ENCODE assay signal across 1 cellular context in the genomic region with DNA sequence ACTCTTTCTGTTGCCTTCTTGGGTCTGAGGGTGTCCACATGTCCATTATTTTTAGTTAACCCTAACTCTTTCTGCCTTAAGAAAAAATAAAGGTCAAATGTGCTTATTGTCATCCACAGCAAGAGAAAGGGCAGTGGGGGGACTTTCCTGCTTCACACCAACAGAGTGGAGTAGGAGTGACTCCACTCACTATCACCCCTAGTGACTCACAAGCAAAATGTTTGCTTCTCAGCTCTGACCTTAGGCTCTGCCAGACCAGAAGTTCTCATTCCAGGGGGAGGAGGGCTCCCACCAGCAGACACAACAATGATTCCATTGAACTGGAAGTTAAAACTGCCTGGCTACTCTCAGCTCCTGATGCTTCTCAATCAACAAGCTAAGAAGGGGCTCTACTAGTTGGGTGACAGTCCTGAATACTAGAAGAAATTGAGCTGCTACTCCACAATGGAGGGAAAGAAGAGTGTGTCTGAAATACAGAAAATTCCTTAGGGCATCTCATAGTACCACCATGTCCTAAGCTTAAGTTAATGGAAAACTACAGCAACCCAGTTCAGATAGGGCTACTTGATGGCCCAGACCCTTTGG.
TF ChIP-seq lines count a peak whose summit lies in the region.

No MANE protein-coding gene starts in this region.

TF ChIP-seq in HepG2, 621 proteins besides CTCF, POLR2A, EP300 and RAD21 (continued from another document and continues in another):
- TF ChIP-seq, protein P1, sequence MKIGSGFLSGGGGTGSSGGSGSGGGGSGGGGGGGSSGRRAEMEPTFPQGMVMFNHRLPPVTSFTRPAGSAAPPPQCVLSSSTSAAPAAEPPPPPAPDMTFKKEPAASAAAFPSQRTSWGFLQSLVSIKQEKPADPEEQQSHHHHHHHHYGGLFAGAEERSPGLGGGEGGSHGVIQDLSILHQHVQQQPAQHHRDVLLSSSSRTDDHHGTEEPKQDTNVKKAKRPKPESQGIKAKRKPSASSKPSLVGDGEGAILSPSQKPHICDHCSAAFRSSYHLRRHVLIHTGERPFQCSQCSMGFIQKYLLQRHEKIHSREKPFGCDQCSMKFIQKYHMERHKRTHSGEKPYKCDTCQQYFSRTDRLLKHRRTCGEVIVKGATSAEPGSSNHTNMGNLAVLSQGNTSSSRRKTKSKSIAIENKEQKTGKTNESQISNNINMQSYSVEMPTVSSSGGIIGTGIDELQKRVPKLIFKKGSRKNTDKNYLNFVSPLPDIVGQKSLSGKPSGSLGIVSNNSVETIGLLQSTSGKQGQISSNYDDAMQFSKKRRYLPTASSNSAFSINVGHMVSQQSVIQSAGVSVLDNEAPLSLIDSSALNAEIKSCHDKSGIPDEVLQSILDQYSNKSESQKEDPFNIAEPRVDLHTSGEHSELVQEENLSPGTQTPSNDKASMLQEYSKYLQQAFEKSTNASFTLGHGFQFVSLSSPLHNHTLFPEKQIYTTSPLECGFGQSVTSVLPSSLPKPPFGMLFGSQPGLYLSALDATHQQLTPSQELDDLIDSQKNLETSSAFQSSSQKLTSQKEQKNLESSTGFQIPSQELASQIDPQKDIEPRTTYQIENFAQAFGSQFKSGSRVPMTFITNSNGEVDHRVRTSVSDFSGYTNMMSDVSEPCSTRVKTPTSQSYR (CRISPR knock-in tag; IDR thresholded peaks at IDR 0.05; ENCODE audit: borderline replicate concordance), result peak; percentile 70; the same call in 1 of the 2 replicates
- no peak for TF ChIP-seq MAFG (CRISPR knock-in tag; IDR thresholded peaks at IDR 0.05)
- TF ChIP-seq KDM4B (CRISPR knock-in tag; IDR thresholded peaks at IDR 0.05), result no peak
- TF ChIP-seq ZNF292 (CRISPR knock-in tag; IDR thresholded peaks at IDR 0.05; ENCODE audit: borderline replicate concordance, low read depth), result peak; percentile 60; the same call in 1 of the 2 replicates
- no peak for TF ChIP-seq ZNF446 (CRISPR knock-in tag; IDR thresholded peaks at IDR 0.05)
- TF ChIP-seq ZNF264 (CRISPR knock-in tag; IDR thresholded peaks at IDR 0.05), result no peak
- no peak for TF ChIP-seq CENPT (CRISPR knock-in tag; IDR thresholded peaks at IDR 0.05; ENCODE audit: low read depth)
- no peak for TF ChIP-seq MLLT10 (CRISPR knock-in tag; IDR thresholded peaks at IDR 0.05)
- TF ChIP-seq, protein P2, sequence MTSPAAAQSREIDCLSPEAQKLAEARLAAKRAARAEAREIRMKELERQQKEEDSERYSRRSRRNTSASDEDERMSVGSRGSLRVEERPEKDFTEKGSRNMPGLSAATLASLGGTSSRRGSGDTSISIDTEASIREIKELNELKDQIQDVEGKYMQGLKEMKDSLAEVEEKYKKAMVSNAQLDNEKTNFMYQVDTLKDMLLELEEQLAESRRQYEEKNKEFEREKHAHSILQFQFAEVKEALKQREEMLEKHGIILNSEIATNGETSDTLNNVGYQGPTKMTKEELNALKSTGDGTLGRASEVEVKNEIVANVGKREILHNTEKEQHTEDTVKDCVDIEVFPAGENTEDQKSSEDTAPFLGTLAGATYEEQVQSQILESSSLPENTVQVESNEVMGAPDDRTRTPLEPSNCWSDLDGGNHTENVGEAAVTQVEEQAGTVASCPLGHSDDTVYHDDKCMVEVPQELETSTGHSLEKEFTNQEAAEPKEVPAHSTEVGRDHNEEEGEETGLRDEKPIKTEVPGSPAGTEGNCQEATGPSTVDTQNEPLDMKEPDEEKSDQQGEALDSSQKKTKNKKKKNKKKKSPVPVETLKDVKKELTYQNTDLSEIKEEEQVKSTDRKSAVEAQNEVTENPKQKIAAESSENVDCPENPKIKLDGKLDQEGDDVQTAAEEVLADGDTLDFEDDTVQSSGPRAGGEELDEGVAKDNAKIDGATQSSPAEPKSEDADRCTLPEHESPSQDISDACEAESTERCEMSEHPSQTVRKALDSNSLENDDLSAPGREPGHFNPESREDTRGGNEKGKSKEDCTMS (CRISPR knock-in tag; conservative IDR thresholded peaks at IDR 0.05), result no peak
- TF ChIP-seq ZNF598 (CRISPR knock-in tag; IDR thresholded peaks at IDR 0.05; ENCODE audit: borderline replicate concordance), result no peak
- 0 out of 2 replicates have a peak, but pooled peaks have one; percentile 58 for TF ChIP-seq MEF2D (CRISPR knock-in tag; IDR thresholded peaks at IDR 0.05)
- TF ChIP-seq, protein P3, sequence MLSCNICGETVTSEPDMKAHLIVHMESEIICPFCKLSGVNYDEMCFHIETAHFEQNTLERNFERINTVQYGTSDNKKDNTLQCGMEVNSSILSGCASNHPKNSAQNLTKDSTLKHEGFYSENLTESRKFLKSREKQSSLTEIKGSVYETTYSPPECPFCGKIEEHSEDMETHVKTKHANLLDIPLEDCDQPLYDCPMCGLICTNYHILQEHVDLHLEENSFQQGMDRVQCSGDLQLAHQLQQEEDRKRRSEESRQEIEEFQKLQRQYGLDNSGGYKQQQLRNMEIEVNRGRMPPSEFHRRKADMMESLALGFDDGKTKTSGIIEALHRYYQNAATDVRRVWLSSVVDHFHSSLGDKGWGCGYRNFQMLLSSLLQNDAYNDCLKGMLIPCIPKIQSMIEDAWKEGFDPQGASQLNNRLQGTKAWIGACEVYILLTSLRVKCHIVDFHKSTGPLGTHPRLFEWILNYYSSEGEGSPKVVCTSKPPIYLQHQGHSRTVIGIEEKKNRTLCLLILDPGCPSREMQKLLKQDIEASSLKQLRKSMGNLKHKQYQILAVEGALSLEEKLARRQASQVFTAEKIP (CRISPR knock-in tag; IDR thresholded peaks at IDR 0.05; ENCODE audit: borderline replicate concordance), result no peak
- TF ChIP-seq ZNF747 (CRISPR knock-in tag; IDR thresholded peaks at IDR 0.05; ENCODE audit: borderline replicate concordance), result 0 out of 2 replicates have a peak, but pooled peaks have one; percentile 46
- TF ChIP-seq REXO4 (CRISPR knock-in tag; IDR thresholded peaks at IDR 0.05; ENCODE audit: borderline replicate concordance), result no peak
- peak; percentile 73 for TF ChIP-seq ELF3 (CRISPR knock-in tag; IDR thresholded peaks at IDR 0.05)
- TF ChIP-seq SRSF1 (optimal IDR thresholded peaks at IDR 0.05; ENCODE audit: low read depth, low read length), result no peak
- TF ChIP-seq, protein P4, sequence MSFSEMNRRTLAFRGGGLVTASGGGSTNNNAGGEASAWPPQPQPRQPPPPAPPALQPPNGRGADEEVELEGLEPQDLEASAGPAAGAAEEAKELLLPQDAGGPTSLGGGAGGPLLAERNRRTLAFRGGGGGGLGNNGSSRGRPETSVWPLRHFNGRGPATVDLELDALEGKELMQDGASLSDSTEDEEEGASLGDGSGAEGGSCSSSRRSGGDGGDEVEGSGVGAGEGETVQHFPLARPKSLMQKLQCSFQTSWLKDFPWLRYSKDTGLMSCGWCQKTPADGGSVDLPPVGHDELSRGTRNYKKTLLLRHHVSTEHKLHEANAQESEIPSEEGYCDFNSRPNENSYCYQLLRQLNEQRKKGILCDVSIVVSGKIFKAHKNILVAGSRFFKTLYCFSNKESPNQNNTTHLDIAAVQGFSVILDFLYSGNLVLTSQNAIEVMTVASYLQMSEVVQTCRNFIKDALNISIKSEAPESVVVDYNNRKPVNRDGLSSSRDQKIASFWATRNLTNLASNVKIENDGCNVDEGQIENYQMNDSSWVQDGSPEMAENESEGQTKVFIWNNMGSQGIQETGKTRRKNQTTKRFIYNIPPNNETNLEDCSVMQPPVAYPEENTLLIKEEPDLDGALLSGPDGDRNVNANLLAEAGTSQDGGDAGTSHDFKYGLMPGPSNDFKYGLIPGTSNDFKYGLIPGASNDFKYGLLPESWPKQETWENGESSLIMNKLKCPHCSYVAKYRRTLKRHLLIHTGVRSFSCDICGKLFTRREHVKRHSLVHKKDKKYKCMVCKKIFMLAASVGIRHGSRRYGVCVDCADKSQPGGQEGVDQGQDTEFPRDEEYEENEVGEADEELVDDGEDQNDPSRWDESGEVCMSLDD (CRISPR knock-in tag; IDR thresholded peaks at IDR 0.05; ENCODE audit: borderline replicate concordance), result no peak
- TF ChIP-seq ZNF329 (CRISPR knock-in tag; IDR thresholded peaks at IDR 0.05; ENCODE audit: low read depth), result no peak
- no peak for TF ChIP-seq SRF (IDR thresholded peaks at IDR 0.05; ENCODE audit: low read depth, low read length)
- TF ChIP-seq, protein P5, sequence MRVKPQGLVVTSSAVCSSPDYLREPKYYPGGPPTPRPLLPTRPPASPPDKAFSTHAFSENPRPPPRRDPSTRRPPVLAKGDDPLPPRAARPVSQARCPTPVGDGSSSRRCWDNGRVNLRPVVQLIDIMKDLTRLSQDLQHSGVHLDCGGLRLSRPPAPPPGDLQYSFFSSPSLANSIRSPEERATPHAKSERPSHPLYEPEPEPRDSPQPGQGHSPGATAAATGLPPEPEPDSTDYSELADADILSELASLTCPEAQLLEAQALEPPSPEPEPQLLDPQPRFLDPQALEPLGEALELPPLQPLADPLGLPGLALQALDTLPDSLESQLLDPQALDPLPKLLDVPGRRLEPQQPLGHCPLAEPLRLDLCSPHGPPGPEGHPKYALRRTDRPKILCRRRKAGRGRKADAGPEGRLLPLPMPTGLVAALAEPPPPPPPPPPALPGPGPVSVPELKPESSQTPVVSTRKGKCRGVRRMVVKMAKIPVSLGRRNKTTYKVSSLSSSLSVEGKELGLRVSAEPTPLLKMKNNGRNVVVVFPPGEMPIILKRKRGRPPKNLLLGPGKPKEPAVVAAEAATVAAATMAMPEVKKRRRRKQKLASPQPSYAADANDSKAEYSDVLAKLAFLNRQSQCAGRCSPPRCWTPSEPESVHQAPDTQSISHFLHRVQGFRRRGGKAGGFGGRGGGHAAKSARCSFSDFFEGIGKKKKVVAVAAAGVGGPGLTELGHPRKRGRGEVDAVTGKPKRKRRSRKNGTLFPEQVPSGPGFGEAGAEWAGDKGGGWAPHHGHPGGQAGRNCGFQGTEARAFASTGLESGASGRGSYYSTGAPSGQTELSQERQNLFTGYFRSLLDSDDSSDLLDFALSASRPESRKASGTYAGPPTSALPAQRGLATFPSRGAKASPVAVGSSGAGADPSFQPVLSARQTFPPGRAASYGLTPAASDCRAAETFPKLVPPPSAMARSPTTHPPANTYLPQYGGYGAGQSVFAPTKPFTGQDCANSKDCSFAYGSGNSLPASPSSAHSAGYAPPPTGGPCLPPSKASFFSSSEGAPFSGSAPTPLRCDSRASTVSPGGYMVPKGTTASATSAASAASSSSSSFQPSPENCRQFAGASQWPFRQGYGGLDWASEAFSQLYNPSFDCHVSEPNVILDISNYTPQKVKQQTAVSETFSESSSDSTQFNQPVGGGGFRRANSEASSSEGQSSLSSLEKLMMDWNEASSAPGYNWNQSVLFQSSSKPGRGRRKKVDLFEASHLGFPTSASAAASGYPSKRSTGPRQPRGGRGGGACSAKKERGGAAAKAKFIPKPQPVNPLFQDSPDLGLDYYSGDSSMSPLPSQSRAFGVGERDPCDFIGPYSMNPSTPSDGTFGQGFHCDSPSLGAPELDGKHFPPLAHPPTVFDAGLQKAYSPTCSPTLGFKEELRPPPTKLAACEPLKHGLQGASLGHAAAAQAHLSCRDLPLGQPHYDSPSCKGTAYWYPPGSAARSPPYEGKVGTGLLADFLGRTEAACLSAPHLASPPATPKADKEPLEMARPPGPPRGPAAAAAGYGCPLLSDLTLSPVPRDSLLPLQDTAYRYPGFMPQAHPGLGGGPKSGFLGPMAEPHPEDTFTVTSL (CRISPR knock-in tag; IDR thresholded peaks at IDR 0.05; ENCODE audit: borderline replicate concordance), result peak; percentile 42; the same call in 1 of the 2 replicates
- TF ChIP-seq, protein P6, sequence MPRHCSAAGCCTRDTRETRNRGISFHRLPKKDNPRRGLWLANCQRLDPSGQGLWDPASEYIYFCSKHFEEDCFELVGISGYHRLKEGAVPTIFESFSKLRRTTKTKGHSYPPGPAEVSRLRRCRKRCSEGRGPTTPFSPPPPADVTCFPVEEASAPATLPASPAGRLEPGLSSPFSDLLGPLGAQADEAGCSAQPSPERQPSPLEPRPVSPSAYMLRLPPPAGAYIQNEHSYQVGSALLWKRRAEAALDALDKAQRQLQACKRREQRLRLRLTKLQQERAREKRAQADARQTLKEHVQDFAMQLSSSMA (CRISPR knock-in tag; IDR thresholded peaks at IDR 0.05), result no peak
- TF ChIP-seq PITX1 (CRISPR knock-in tag; IDR thresholded peaks at IDR 0.05), result no peak
- no peak; the same call in 1 of the 2 replicates for TF ChIP-seq DPF2 (CRISPR knock-in tag; IDR thresholded peaks at IDR 0.05; ENCODE audit: borderline replicate concordance, low read depth)
- TF ChIP-seq, protein P7, sequence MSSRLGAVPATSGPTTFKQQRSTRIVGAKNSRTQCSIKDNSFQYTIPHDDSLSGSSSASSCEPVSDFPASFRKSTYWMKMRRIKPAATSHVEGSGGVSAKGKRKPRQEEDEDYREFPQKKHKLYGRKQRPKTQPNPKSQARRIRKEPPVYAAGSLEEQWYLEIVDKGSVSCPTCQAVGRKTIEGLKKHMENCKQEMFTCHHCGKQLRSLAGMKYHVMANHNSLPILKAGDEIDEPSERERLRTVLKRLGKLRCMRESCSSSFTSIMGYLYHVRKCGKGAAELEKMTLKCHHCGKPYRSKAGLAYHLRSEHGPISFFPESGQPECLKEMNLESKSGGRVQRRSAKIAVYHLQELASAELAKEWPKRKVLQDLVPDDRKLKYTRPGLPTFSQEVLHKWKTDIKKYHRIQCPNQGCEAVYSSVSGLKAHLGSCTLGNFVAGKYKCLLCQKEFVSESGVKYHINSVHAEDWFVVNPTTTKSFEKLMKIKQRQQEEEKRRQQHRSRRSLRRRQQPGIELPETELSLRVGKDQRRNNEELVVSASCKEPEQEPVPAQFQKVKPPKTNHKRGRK (CRISPR knock-in tag; IDR thresholded peaks at IDR 0.05), result no peak
- TF ChIP-seq SP4 (CRISPR knock-in tag; IDR thresholded peaks at IDR 0.05), result no peak
- no peak for TF ChIP-seq TOPORS (CRISPR knock-in tag; IDR thresholded peaks at IDR 0.05)
- no peak; the same call in 1 of the 2 replicates for TF ChIP-seq CHD4 (IDR thresholded peaks at IDR 0.05; ENCODE audit: borderline replicate concordance, low read length)
- TF ChIP-seq, protein P8, sequence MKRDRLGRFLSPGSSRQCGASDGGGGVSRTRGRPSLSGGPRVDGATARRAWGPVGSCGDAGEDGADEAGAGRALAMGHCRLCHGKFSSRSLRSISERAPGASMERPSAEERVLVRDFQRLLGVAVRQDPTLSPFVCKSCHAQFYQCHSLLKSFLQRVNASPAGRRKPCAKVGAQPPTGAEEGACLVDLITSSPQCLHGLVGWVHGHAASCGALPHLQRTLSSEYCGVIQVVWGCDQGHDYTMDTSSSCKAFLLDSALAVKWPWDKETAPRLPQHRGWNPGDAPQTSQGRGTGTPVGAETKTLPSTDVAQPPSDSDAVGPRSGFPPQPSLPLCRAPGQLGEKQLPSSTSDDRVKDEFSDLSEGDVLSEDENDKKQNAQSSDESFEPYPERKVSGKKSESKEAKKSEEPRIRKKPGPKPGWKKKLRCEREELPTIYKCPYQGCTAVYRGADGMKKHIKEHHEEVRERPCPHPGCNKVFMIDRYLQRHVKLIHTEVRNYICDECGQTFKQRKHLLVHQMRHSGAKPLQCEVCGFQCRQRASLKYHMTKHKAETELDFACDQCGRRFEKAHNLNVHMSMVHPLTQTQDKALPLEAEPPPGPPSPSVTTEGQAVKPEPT (CRISPR knock-in tag; IDR thresholded peaks at IDR 0.05; ENCODE audit: low read depth), result no peak
- peak; percentile 93 for TF ChIP-seq RXRB (CRISPR knock-in tag; IDR thresholded peaks at IDR 0.05; ENCODE audit: borderline replicate concordance)
- no peak for TF ChIP-seq ZNF30 (CRISPR knock-in tag; IDR thresholded peaks at IDR 0.05)
- TF ChIP-seq, protein P9, sequence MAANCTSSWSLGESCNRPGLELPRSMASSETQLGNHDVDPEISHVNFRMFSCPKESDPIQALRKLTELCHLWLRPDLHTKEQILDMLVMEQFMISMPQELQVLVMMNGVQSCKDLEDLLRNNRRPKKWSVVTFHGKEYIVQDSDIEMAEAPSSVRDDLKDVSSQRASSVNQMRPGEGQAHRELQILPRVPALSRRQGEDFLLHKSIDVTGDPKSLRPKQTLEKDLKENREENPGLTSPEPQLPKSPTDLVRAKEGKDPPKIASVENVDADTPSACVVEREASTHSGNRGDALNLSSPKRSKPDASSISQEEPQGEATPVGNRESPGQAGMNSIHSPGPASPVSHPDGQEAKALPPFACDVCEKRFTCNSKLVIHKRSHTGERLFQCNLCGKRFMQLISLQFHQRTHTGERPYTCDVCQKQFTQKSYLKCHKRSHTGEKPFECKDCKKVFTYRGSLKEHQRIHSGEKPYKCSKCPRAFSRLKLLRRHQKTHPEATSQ (CRISPR knock-in tag; IDR thresholded peaks at IDR 0.05; ENCODE audit: borderline replicate concordance), result no peak; the same call in 1 of the 2 replicates
- no peak for TF ChIP-seq ZFP41 (CRISPR knock-in tag; IDR thresholded peaks at IDR 0.05; ENCODE audit: borderline replicate concordance)
- TF ChIP-seq ZNF510 (CRISPR knock-in tag; IDR thresholded peaks at IDR 0.05; ENCODE audit: low read depth), result no peak
